ENCODE assay signal across 1 cellular context in genomic region chr16:12267491-12267890, GRCh38.
TF ChIP-seq lines count a peak whose summit lies in the region.

No MANE protein-coding gene starts in this region.

TF ChIP-seq in HepG2, 621 proteins besides CTCF, POLR2A, EP300 and RAD21 (continued from another document and continues in another):
- TF ChIP-seq, protein P1, sequence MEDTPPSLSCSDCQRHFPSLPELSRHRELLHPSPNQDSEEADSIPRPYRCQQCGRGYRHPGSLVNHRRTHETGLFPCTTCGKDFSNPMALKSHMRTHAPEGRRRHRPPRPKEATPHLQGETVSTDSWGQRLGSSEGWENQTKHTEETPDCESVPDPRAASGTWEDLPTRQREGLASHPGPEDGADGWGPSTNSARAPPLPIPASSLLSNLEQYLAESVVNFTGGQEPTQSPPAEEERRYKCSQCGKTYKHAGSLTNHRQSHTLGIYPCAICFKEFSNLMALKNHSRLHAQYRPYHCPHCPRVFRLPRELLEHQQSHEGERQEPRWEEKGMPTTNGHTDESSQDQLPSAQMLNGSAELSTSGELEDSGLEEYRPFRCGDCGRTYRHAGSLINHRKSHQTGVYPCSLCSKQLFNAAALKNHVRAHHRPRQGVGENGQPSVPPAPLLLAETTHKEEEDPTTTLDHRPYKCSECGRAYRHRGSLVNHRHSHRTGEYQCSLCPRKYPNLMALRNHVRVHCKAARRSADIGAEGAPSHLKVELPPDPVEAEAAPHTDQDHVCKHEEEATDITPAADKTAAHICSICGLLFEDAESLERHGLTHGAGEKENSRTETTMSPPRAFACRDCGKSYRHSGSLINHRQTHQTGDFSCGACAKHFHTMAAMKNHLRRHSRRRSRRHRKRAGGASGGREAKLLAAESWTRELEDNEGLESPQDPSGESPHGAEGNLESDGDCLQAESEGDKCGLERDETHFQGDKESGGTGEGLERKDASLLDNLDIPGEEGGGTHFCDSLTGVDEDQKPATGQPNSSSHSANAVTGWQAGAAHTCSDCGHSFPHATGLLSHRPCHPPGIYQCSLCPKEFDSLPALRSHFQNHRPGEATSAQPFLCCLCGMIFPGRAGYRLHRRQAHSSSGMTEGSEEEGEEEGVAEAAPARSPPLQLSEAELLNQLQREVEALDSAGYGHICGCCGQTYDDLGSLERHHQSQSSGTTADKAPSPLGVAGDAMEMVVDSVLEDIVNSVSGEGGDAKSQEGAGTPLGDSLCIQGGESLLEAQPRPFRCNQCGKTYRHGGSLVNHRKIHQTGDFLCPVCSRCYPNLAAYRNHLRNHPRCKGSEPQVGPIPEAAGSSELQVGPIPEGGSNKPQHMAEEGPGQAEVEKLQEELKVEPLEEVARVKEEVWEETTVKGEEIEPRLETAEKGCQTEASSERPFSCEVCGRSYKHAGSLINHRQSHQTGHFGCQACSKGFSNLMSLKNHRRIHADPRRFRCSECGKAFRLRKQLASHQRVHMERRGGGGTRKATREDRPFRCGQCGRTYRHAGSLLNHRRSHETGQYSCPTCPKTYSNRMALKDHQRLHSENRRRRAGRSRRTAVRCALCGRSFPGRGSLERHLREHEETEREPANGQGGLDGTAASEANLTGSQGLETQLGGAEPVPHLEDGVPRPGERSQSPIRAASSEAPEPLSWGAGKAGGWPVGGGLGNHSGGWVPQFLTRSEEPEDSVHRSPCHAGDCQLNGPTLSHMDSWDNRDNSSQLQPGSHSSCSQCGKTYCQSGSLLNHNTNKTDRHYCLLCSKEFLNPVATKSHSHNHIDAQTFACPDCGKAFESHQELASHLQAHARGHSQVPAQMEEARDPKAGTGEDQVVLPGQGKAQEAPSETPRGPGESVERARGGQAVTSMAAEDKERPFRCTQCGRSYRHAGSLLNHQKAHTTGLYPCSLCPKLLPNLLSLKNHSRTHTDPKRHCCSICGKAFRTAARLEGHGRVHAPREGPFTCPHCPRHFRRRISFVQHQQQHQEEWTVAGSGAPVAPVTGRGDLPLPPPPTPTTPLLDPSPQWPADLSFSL (CRISPR knock-in tag; IDR thresholded peaks at IDR 0.05) = no peak
- 0 out of 2 replicates have a peak, but pooled peaks have one; percentile 45 for TF ChIP-seq ZNF292 (CRISPR knock-in tag; IDR thresholded peaks at IDR 0.05; ENCODE audit: borderline replicate concordance, low read depth)
- TF ChIP-seq JUNB (CRISPR knock-in tag; IDR thresholded peaks at IDR 0.05; ENCODE audit: borderline replicate concordance) = no peak
- no peak for TF ChIP-seq ATF2 (CRISPR knock-in tag; IDR thresholded peaks at IDR 0.05)
- no peak for TF ChIP-seq ZNF766 (CRISPR knock-in tag; IDR thresholded peaks at IDR 0.05; ENCODE audit: borderline replicate concordance)
- TF ChIP-seq ZNF770 (CRISPR knock-in tag; IDR thresholded peaks at IDR 0.05) = no peak
- TF ChIP-seq ZNF251 (CRISPR knock-in tag; IDR thresholded peaks at IDR 0.05) = no peak
- TF ChIP-seq THYN1 (CRISPR knock-in tag; IDR thresholded peaks at IDR 0.05; ENCODE audit: borderline replicate concordance, low read depth) = no peak
- no peak for TF ChIP-seq ZBTB8A (CRISPR knock-in tag; IDR thresholded peaks at IDR 0.05; ENCODE audit: borderline replicate concordance, low read depth)
- TF ChIP-seq ZNF703 (CRISPR knock-in tag; IDR thresholded peaks at IDR 0.05; ENCODE audit: borderline replicate concordance) = no peak
- TF ChIP-seq ZNF720 (CRISPR knock-in tag; IDR thresholded peaks at IDR 0.05) = no peak
- TF ChIP-seq ZNF775 (CRISPR knock-in tag; IDR thresholded peaks at IDR 0.05; ENCODE audit: borderline replicate concordance) = no peak
- TF ChIP-seq ZSCAN20 (CRISPR knock-in tag; IDR thresholded peaks at IDR 0.05; ENCODE audit: borderline replicate concordance) = no peak
- TF ChIP-seq, protein P2, sequence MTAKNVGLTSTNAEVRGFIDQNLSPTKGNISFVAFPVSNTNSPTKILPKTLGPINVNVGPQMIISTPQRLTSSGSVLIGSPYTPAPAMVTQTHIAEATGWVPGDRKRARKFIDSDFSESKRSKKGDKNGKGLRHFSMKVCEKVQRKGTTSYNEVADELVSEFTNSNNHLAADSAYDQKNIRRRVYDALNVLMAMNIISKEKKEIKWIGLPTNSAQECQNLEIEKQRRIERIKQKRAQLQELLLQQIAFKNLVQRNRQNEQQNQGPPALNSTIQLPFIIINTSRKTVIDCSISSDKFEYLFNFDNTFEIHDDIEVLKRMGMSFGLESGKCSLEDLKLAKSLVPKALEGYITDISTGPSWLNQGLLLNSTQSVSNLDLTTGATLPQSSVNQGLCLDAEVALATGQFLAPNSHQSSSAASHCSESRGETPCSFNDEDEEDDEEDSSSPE (CRISPR knock-in tag; IDR thresholded peaks at IDR 0.05) = no peak
- TF ChIP-seq YY1 (IDR thresholded peaks at IDR 0.05; ENCODE audit: insufficient read depth, insufficient replicate concordance, low read depth, low read length) = peak; percentile 37
- TF ChIP-seq MED8 (CRISPR knock-in tag; IDR thresholded peaks at IDR 0.05; ENCODE audit: insufficient replicate concordance) = no peak
- TF ChIP-seq RXRA (CRISPR knock-in tag; IDR thresholded peaks at IDR 0.05) = no peak
- 0 out of 2 replicates have a peak, but pooled peaks have one; percentile 23 for TF ChIP-seq GATAD2A (CRISPR knock-in tag; IDR thresholded peaks at IDR 0.05)
- no peak for TF ChIP-seq ZNF572 (CRISPR knock-in tag; IDR thresholded peaks at IDR 0.05)
- TF ChIP-seq KLF16 (CRISPR knock-in tag; IDR thresholded peaks at IDR 0.05) = no peak
- TF ChIP-seq NFYB (CRISPR knock-in tag; IDR thresholded peaks at IDR 0.05) = no peak
- TF ChIP-seq, protein P3, sequence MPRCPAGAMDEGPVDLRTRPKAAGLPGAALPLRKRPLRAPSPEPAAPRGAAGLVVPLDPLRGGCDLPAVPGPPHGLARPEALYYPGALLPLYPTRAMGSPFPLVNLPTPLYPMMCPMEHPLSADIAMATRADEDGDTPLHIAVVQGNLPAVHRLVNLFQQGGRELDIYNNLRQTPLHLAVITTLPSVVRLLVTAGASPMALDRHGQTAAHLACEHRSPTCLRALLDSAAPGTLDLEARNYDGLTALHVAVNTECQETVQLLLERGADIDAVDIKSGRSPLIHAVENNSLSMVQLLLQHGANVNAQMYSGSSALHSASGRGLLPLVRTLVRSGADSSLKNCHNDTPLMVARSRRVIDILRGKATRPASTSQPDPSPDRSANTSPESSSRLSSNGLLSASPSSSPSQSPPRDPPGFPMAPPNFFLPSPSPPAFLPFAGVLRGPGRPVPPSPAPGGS (CRISPR knock-in tag; IDR thresholded peaks at IDR 0.05) = no peak
- no peak for TF ChIP-seq ONECUT2 (CRISPR knock-in tag; IDR thresholded peaks at IDR 0.05)
- TF ChIP-seq, protein P4, sequence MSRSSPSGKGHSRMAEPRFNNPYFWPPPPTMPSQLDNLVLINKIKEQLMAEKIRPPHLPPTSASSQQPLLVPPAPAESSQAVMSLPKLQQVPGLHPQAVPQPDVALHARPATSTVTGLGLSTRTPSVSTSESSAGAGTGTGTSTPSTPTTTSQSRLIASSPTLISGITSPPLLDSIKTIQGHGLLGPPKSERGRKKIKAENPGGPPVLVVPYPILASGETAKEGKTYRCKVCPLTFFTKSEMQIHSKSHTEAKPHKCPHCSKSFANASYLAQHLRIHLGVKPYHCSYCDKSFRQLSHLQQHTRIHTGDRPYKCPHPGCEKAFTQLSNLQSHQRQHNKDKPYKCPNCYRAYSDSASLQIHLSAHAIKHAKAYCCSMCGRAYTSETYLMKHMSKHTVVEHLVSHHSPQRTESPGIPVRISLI (CRISPR knock-in tag; IDR thresholded peaks at IDR 0.05; ENCODE audit: borderline replicate concordance) = no peak
- TF ChIP-seq KMT2A (CRISPR knock-in tag; IDR thresholded peaks at IDR 0.05) = no peak
- no peak for TF ChIP-seq JUN (CRISPR knock-in tag; IDR thresholded peaks at IDR 0.05)
- TF ChIP-seq ATF1 (CRISPR knock-in tag; IDR thresholded peaks at IDR 0.05) = no peak
- TF ChIP-seq HNRNPLL (IDR thresholded peaks at IDR 0.05; ENCODE audit: low read depth, low read length, poor library complexity, severe bottlenecking) = no peak
- TF ChIP-seq, protein P5, sequence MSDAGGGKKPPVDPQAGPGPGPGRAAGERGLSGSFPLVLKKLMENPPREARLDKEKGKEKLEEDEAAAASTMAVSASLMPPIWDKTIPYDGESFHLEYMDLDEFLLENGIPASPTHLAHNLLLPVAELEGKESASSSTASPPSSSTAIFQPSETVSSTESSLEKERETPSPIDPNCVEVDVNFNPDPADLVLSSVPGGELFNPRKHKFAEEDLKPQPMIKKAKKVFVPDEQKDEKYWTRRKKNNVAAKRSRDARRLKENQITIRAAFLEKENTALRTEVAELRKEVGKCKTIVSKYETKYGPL (CRISPR knock-in tag; IDR thresholded peaks at IDR 0.05) = no peak
- TF ChIP-seq SMYD3 (CRISPR knock-in tag; IDR thresholded peaks at IDR 0.05) = no peak
- TF ChIP-seq KAT8 (CRISPR knock-in tag; IDR thresholded peaks at IDR 0.05) = 0 out of 2 replicates have a peak, but pooled peaks have one; percentile 17
- no peak for TF ChIP-seq THAP7 (CRISPR knock-in tag; IDR thresholded peaks at IDR 0.05)
- TF ChIP-seq ZNF619 (CRISPR knock-in tag; IDR thresholded peaks at IDR 0.05) = peak; percentile 75; the same call in 1 of the 2 replicates
- TF ChIP-seq GPN1 (CRISPR knock-in tag; IDR thresholded peaks at IDR 0.05; ENCODE audit: borderline replicate concordance) = no peak
- TF ChIP-seq ZNF354B (CRISPR knock-in tag; IDR thresholded peaks at IDR 0.05) = no peak
- no peak for TF ChIP-seq ARHGAP35 (CRISPR knock-in tag; IDR thresholded peaks at IDR 0.05; ENCODE audit: borderline replicate concordance)
- TF ChIP-seq TFE3 (CRISPR knock-in tag; IDR thresholded peaks at IDR 0.05) = peak; percentile 34; the same call in 1 of the 2 replicates
- TF ChIP-seq ZNF33A (CRISPR knock-in tag; IDR thresholded peaks at IDR 0.05; ENCODE audit: borderline replicate concordance) = no peak
- TF ChIP-seq, protein P6, sequence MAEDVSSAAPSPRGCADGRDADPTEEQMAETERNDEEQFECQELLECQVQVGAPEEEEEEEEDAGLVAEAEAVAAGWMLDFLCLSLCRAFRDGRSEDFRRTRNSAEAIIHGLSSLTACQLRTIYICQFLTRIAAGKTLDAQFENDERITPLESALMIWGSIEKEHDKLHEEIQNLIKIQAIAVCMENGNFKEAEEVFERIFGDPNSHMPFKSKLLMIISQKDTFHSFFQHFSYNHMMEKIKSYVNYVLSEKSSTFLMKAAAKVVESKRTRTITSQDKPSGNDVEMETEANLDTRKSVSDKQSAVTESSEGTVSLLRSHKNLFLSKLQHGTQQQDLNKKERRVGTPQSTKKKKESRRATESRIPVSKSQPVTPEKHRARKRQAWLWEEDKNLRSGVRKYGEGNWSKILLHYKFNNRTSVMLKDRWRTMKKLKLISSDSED (CRISPR knock-in tag; IDR thresholded peaks at IDR 0.05) = no peak
- 0 out of 2 replicates have a peak, but pooled peaks have one; percentile 33 for TF ChIP-seq TBX2 (CRISPR knock-in tag; IDR thresholded peaks at IDR 0.05; ENCODE audit: borderline replicate concordance)
- TF ChIP-seq PRPF4 (IDR thresholded peaks at IDR 0.05; ENCODE audit: low read depth, low read length, poor library complexity, severe bottlenecking) = no peak
- no peak for TF ChIP-seq PAF1 (CRISPR knock-in tag; IDR thresholded peaks at IDR 0.05)
- TF ChIP-seq TAF1 (CRISPR knock-in tag; IDR thresholded peaks at IDR 0.05) = no peak
- no peak for TF ChIP-seq HIVEP1 (CRISPR knock-in tag; IDR thresholded peaks at IDR 0.05)
